ENCODE assay signal across 17 cellular contexts in the genomic region with DNA sequence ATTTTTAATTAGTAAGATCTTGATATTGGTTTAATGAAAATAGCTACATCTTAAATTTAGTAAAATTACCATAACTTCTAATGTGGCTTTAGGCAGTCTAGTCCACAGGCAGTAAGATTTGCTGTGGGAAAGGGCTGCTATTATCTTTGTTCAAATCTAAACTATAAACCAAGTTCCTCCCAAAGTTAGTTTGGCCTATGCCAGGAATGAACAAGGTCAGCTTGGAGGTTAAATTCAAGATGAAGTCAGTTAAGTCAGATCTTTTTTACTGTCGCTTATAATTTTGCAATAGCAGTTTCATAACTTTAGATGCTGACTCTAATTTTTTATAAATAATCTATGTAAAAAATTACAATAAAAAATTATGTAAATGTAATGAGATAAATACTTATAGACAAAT.
"Had no signal": no experiment of that assay in that cellular context is flagged by ENCODE, and none has a peak within 500 bp of the region (broad histone marks: within the 10 kb centered on the region; RNA-seq: fewer than 3 reads in every experiment).

No MANE protein-coding gene starts in this region.

- H3K27me3 ChIP-seq: esophagus squamous epithelium, transverse colon had no signal

- H3K9me3 ChIP-seq: esophagus squamous epithelium, thoracic aorta had no signal

- H3K4me3 Mint-ChIP-seq: central memory CD8-positive, alpha-beta T cell; dendritic cell treated with granulocyte-macrophage colony-stimulating factor and Interleukin-4, amounts not matched to agents 40 ng/mL and 50 ng/mL, for 4 days; effector memory CD8-positive, alpha-beta T cell; naive thymus-derived CD4-positive, alpha-beta T cell; nephron progenitor cell; stimulated activated naive B cell treated with anti-CD40 and anti-IgM and Interleukin-4, amounts not matched to agents 10 μg/mL and 1 μg/mL and 100 μg/mL, for 72 hours; stimulated activated naive CD8-positive, alpha-beta T cell treated with anti-CD3 and anti-CD28 coated beads, Interleukin-15, amount 100 ng/mL, for 72 hours had no signal

- H3K4me1 Mint-ChIP-seq: central memory CD8-positive, alpha-beta T cell; naive thymus-derived CD4-positive, alpha-beta T cell; nephron progenitor cell; stimulated activated naive B cell treated with anti-CD40 and anti-IgM and Interleukin-4, amounts not matched to agents 10 μg/mL and 1 μg/mL and 100 μg/mL, for 72 hours; stimulated activated naive CD8-positive, alpha-beta T cell treated with anti-CD3 and anti-CD28 coated beads, Interleukin-15, amount 100 ng/mL, for 72 hours had no signal

- H3K4me3 ChIP-seq: esophagus squamous epithelium, lung, skin epidermis, thoracic aorta, transverse colon had no signal

- H3K27me3 Mint-ChIP-seq: central memory CD8-positive, alpha-beta T cell; dendritic cell treated with granulocyte-macrophage colony-stimulating factor and Interleukin-4, amounts not matched to agents 40 ng/mL and 50 ng/mL, for 4 days; effector memory CD8-positive, alpha-beta T cell; naive thymus-derived CD4-positive, alpha-beta T cell; stimulated activated naive B cell treated with anti-CD40 and anti-IgM and Interleukin-4, amounts not matched to agents 10 μg/mL and 1 μg/mL and 100 μg/mL, for 72 hours; stimulated activated naive CD8-positive, alpha-beta T cell treated with anti-CD3 and anti-CD28 coated beads, Interleukin-15, amount 100 ng/mL, for 72 hours had no signal

- H3K36me3 Mint-ChIP-seq: naive thymus-derived CD4-positive, alpha-beta T cell; stimulated activated naive B cell treated with anti-CD40 and anti-IgM and Interleukin-4, amounts not matched to agents 10 μg/mL and 1 μg/mL and 100 μg/mL, for 72 hours had no signal

- H3K36me3 ChIP-seq: esophagus squamous epithelium, thoracic aorta, transverse colon had no signal

- H3K27ac ChIP-seq: esophagus squamous epithelium, skin epidermis, thoracic aorta, transverse colon had no signal

- H3K27ac Mint-ChIP-seq: dendritic cell treated with granulocyte-macrophage colony-stimulating factor and Interleukin-4, amounts not matched to agents 40 ng/mL and 50 ng/mL, for 4 days; effector memory CD8-positive, alpha-beta T cell; naive thymus-derived CD4-positive, alpha-beta T cell; nephron progenitor cell; stimulated activated naive B cell treated with anti-CD40 and anti-IgM and Interleukin-4, amounts not matched to agents 10 μg/mL and 1 μg/mL and 100 μg/mL, for 72 hours; stimulated activated naive CD8-positive, alpha-beta T cell treated with anti-CD3 and anti-CD28 coated beads, Interleukin-15, amount 100 ng/mL, for 72 hours had no signal

- DNase-seq: effector memory CD8-positive, alpha-beta T cell; esophagus squamous epithelium; left ventricle myocardium superior; naive thymus-derived CD4-positive, alpha-beta T cell; nephron progenitor cell; posterior cingulate gyrus; stimulated activated CD4-positive, alpha-beta T cell treated with anti-CD3 and anti-CD28 coated beads, Interleukin-2, amount 100 ng/mL, for 24 hours; stimulated activated CD4-positive, alpha-beta T cell treated with anti-CD3 and anti-CD28 coated beads, Interleukin-4, amount 100 ng/mL, for 4 hours; stimulated activated naive B cell treated with anti-CD40 and anti-IgM and Interleukin-4, amounts not matched to agents 10 μg/mL and 1 μg/mL and 100 μg/mL, for 72 hours; stimulated activated naive CD8-positive, alpha-beta T cell treated with anti-CD3 and anti-CD28 coated beads, Interleukin-15, amount 100 ng/mL, for 72 hours; substantia nigra; transverse colon had no signal

- H3K4me1 ChIP-seq: esophagus squamous epithelium, transverse colon had no signal

- H3K9me3 Mint-ChIP-seq: central memory CD8-positive, alpha-beta T cell; stimulated activated naive B cell treated with anti-CD40 and anti-IgM and Interleukin-4, amounts not matched to agents 10 μg/mL and 1 μg/mL and 100 μg/mL, for 72 hours; stimulated activated naive CD8-positive, alpha-beta T cell treated with anti-CD3 and anti-CD28 coated beads, Interleukin-15, amount 100 ng/mL, for 72 hours had no signal
